Comparison of ENCODE assay signal across 28 cellular contexts in the genomic region with DNA sequence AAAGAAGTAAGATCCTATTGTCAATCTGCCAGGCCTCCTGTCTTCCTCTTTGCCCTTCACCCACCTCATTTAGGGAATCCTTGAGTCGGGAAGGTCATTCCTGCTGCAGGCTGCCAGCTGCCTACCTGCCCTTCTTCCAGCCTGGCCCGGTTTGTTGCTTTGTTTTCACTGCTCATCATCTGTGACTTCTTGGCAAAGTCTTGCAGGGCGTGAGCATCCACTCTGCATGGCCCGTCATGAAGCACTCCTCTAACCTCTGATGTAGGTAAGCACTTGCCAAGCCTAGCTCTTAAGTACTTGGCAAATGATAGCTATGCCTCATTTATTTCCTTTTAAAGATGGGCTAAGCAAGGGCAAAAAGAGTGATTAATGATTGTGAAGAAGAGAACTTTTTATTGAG.
"Had no signal": no experiment of that assay in that cellular context is flagged by ENCODE, and none has a peak within 500 bp of the region (broad histone marks: within the 10 kb centered on the region; RNA-seq: fewer than 3 reads in every experiment).

No MANE protein-coding gene starts in this region.

- H3K27me3 ChIP-seq: ascending aorta, cardiac muscle cell, dorsolateral prefrontal cortex, gastrocnemius medialis, right lobe of liver, testis, uterus had no signal

- ATAC-seq: gastrocnemius medialis; left cardiac atrium; right lobe of liver; stimulated activated naive CD8-positive, alpha-beta T cell treated with anti-CD3 and anti-CD28 coated beads, Interleukin-15, Interleukin-2, amounts not matched to agents 100 U/mL and 50 U/mL, for 24 hours had no signal

- H3K4me3 ChIP-seq: ascending aorta, cardiac muscle cell, coronary artery, dorsolateral prefrontal cortex, gastrocnemius medialis, right lobe of liver, testis, uterus had no signal

- H3K36me3 ChIP-seq: ascending aorta, cardiac muscle cell, gastrocnemius medialis, neutrophil, right lobe of liver, uterus had no signal

- H3K4me1 ChIP-seq: ascending aorta, gastrocnemius medialis, right lobe of liver, testis, uterus had no signal

- H3K27ac ChIP-seq: ascending aorta, cardiac muscle cell, coronary artery, dorsolateral prefrontal cortex, gastrocnemius medialis, neutrophil, right lobe of liver, testis, uterus had no signal

- DNase-seq: activated CD4-positive, alpha-beta memory T cell treated with anti-CD3 and anti-CD28 coated beads for 36 hours; activated CD4-positive, alpha-beta T cell treated with anti-CD3 and anti-CD28 coated beads, Interleukin-2, amount 10 ng/mL, durations not matched to agents 24 days and 14 days; activated CD4-positive, CD25-positive, alpha-beta regulatory T cell treated with anti-CD3 and anti-CD28 coated beads, Interleukin-2, amount 50 U/mL, for 72 hours; activated CD8-positive, alpha-beta memory T cell treated with anti-CD3 and anti-CD28 coated beads, Interleukin-2, amount 50 U/mL, for 4 hours; activated effector memory CD4-positive, alpha-beta T cell treated with anti-CD3 and anti-CD28 coated beads, Interleukin-2, amount 50 U/mL, for 16 hours; activated naive CD4-positive, alpha-beta T cell treated with anti-CD3 and anti-CD28 coated beads, Interleukin-2, amount 10 ng/mL, durations not matched to agents 7 days and 5 days; activated naive CD8-positive, alpha-beta T cell treated with anti-CD3 and anti-CD28 coated beads, Interleukin-2, amount 10 ng/mL, durations not matched to agents 7 days and 5 days; activated T-cell treated with anti-CD3 and anti-CD28 coated beads, Interleukin-2, amount 50 U/mL, for 1 hour; cerebellar nuclear complex; dorsolateral prefrontal cortex; effector memory CD4-positive, alpha-beta T cell; erythroblast; gastrocnemius medialis; glutamatergic neuron; islet precursor cell; left cardiac atrium; naive B cell; nephron progenitor cell; right lobe of liver; stimulated activated CD4-positive, alpha-beta T cell treated with anti-CD3 and anti-CD28 coated beads, Interleukin-2, amount 100 ng/mL, for 48 hours; stimulated activated naive CD8-positive, alpha-beta T cell treated with anti-CD3 and anti-CD28 coated beads, Interleukin-15, Interleukin-2, amounts not matched to agents 100 U/mL and 50 U/mL, for 24 hours; testis; trophoblast cell; uterus had no signal

- H3K9me3 ChIP-seq: ascending aorta, gastrocnemius medialis, neutrophil, right lobe of liver, testis, uterus had no signal
